6 cellular contexts compared by ENCODE assay signal in the genomic region with DNA sequence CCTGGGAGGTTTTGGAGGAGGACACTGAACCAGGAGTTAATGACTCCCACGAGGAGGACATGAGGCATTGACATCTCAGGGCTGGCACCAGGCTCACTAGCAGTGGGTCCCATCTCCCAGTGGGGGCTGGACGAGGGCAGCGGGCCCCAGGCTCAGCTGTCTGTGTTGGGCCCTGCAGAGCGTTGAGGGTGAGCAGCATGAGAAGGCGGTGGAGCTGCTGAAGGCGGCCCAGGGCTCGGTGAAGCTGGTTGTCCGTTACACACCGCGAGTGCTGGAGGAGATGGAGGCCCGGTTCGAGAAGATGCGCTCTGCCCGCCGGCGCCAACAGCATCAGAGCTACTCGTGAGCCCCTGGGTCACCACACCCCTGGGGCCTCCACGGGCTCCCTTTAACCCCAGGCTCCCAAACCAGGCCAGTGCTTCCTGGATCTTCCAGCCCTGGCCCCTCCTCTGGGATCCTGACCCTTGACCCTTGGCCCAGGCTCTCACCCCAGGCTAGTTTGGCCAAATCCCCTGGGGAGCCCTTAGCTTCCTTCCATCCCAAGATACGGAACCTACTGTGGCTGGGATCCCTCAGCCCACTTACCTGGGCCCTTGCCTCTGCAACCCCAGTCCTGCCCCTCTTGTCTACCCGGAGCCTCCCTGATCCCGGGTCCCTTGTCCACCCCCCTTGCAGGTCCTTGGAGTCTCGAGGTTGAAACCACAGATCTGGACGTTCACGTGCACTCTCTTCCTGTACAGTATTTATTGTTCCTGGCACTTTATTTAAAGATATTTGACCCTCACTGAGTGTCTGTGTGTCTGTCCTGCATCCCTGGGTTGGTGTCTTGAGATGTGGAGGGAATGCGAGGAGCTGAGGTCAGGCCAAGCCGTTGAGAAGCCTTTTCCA. TPM values are rescaled to one million over a fixed set of nuclear protein-coding genes. Genes with fewer than 3 reads are reported as not detected.
DNase-seq lines count a peak whose midpoint lies in the region; TF ChIP-seq lines count a peak whose summit lies in the region.

No MANE protein-coding gene starts in this region.

- H3K36me3 ChIP-seq in ascending aorta (no peaks in the 10 kb centered on the region), muscle layer of colon (ENCODE audit: insufficient read depth, low read length) (no peaks in the 10 kb centered on the region)

- H3K4me1 ChIP-seq in ascending aorta (peaks cover 14 to 25% of the 10 kb centered on the region in 2 donors), muscle layer of colon (ENCODE audit: insufficient read depth, low read length) (peaks cover 11% of the 10 kb centered on the region)

- peak overlapping the region; percentile 93 to 96 for H3K27ac ChIP-seq in ascending aorta
- H3K27ac ChIP-seq in muscle layer of colon (ENCODE audit: low read depth, low read length) = peak overlapping the region; percentile 76

- DNase-seq in ELF-1 (ENCODE audit: low read depth, low spot score) = peak; percentile 20
- no peak for DNase-seq in ascending aorta (ENCODE audit: low spot score in 2 of 2)
- DNase-seq in erythroblast (lab: John Stamatoyannopoulos, UW) = no peak
- DNase-seq in NCI-H1092 (lab: John Stamatoyannopoulos, UW) = no peak
- no peak for DNase-seq in NCI-H82 (lab: John Stamatoyannopoulos, UW)

- TF ChIP-seq POLR2A in erythroblast (IDR thresholded peaks at IDR 0.05; ENCODE audit: low read length) = no peak

- intact Hi-C loops in ascending aorta (cut with DNase I) = no loop called here

- H3K9me3 ChIP-seq in ascending aorta = no peaks in the 10 kb centered on the region
- H3K9me3 ChIP-seq in muscle layer of colon (ENCODE audit: low read length) = no peaks in the 10 kb centered on the region

- H3K4me3 ChIP-seq in ascending aorta (peak overlapping the region; percentile 63 to 73), muscle layer of colon (ENCODE audit: low read depth in 1 of 2, low read length in 2 of 2) (peak overlapping the region; percentile 58 to 83)

- H3K9ac ChIP-seq in muscle layer of colon (ENCODE audit: low read length) = peak overlapping the region; percentile 49

- H3K27me3 ChIP-seq in ascending aorta (no peaks in the 10 kb centered on the region), muscle layer of colon (ENCODE audit: control insufficient read depth in 1 of 2, insufficient read depth in 2 of 2, low read length in 2 of 2) (peaks cover 0 to 7% of the 10 kb centered on the region in 2 donors)

- TF ChIP-seq CTCF in ascending aorta (IDR thresholded peaks at IDR 0.05) = no peak

RNA-seq across cellular contexts. Expression of a gene that starts 1.0 kb away (rescaled TPM):
- not detected for total RNA-seq in ascending aorta

RNA-seq across cellular contexts. Expression of a gene that starts 1.4 kb away (rescaled TPM):
- total RNA-seq in ascending aorta = 33.3 TPM

RNA-seq across cellular contexts. Expression of a gene that starts 3.8 kb away (rescaled TPM):
- total RNA-seq in ascending aorta = 42.1 TPM

RNA-seq across cellular contexts. Expression of a gene that starts 32.7 kb away (rescaled TPM):
- total RNA-seq in ascending aorta = 185 TPM

RNA-seq across cellular contexts. Expression of a gene that starts 37.3 kb away (rescaled TPM):
- not detected for total RNA-seq in ascending aorta
